ENCODE assay signal across 1 cellular context in the genomic region with DNA sequence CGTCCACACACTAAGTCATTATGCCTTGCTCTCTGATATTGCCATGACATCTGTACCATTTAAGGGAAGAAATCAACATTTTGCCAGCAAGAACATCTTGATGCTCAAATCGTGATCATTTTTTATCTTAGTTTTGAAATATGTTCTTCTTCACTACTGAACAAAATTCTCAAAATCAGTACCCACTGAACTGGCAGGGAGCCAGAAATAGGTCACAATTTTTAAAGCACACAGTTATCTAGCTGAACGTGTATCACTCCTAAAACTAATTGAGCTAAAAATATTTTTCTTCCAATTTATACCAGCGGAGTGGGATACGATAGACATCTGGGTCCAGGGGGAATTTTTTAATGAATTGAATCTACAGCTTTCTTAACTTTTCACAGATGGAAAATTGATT.
TF ChIP-seq lines count a peak whose summit lies in the region.

No MANE protein-coding gene starts in this region.

TF ChIP-seq in K562, 482 proteins besides CTCF, POLR2A, EP300 and RAD21 (continued from another document):
- peak; percentile 89 for TF ChIP-seq NFIC (IDR thresholded peaks at IDR 0.05)
TF ChIP-seq in K562: peak in this region for 2.
